ENCODE assay signal across 8 cellular contexts in genomic region chr5:151086905-151087360, GRCh38. TPM values are rescaled to one million over a fixed set of nuclear protein-coding genes. Genes with fewer than 3 reads are reported as not detected.
DNase-seq lines count a peak whose midpoint lies in the region; ATAC-seq, FAIRE-seq and TF ChIP-seq lines count a peak whose summit lies in the region.

No MANE protein-coding gene starts in this region.

- H3K9me3 ChIP-seq in CD8-positive, alpha-beta T cell (ENCODE audit: low read length), result no peaks in the 10 kb centered on the region

- H3K27ac ChIP-seq in CD8-positive, alpha-beta T cell (ENCODE audit: low read depth, low read length), result no peak overlapping the region

- no peaks in the 10 kb centered on the region for H3K36me3 ChIP-seq in CD8-positive, alpha-beta T cell (ENCODE audit: insufficient read depth, low read length)

- peaks cover 50% of the 10 kb centered on the region for H3K4me1 Mint-ChIP-seq in CD8-positive, alpha-beta T cell (ENCODE audit: low read depth)
- peaks cover 74% of the 10 kb centered on the region for H3K4me1 Mint-ChIP-seq in activated T-helper 1 cell treated with anti-CD3 and anti-CD28 coated beads, Interleukin-12 subunit alpha, Interleukin-12 subunit beta, Interleukin-2, Interleukin-4 antibody, amounts not matched to agents 30 ng/mL and 10 ng/mL and 1 ng/mL, durations not matched to agents 14 hours and 24 hours and 36 hours (ENCODE audit: low read depth)
- H3K4me1 Mint-ChIP-seq in naive thymus-derived CD8-positive, alpha-beta T cell, result peaks cover 19 to 60% (median 39%) of the 10 kb centered on the region in 4 donors

- no peaks in the 10 kb centered on the region for H3K27me3 ChIP-seq in CD8-positive, alpha-beta T cell (ENCODE audit: insufficient read depth, low read length)

- peak; percentile 29 to 69 (median 58) for DNase-seq in CD8-positive, alpha-beta T cell
- DNase-seq in LHCN-M2 (ENCODE audit: low read depth) (peak; percentile 62), head of caudate nucleus (no peak), H54 (ENCODE audit: insufficient read length, low spot score) (no peak), DMS79 treated with DMSO at 0.1 percent for 48 hours (lab: John Stamatoyannopoulos, UW) (no peak)
- DNase-seq in activated T-helper 1 cell treated with anti-CD3 and anti-CD28 coated beads, Interleukin-12 subunit alpha, Interleukin-12 subunit beta, Interleukin-2, Interleukin-4 antibody, amounts not matched to agents 30 ng/mL and 10 ng/mL and 1 ng/mL, durations not matched to agents 14 hours and 24 hours and 36 hours (ENCODE audit: low spot score), result peak; percentile 60
- peak in 9 of 10 donors; percentile 19 to 71 (median 33) for DNase-seq in naive thymus-derived CD8-positive, alpha-beta T cell

- H3K4me3 ChIP-seq in CD8-positive, alpha-beta T cell (ENCODE audit: low read depth, low read length), result no peak overlapping the region

- intact Hi-C loops in CD8-positive, alpha-beta T cell (cut with DNase I, micrococcal nuclease), result no loop called here
- intact Hi-C loops in activated T-helper 1 cell treated with anti-CD3 and anti-CD28 coated beads, Interleukin-12 subunit alpha, Interleukin-12 subunit beta, Interleukin-2, Interleukin-4 antibody, amounts not matched to agents 30 ng/mL and 10 ng/mL and 1 ng/mL, durations not matched to agents 14 hours and 24 hours and 36 hours (cut with micrococcal nuclease), result loop anchor here (1.0 kb wide), 2 partner anchors 9 to 11 kb away; no protein-coding TSS in a partner anchor
- intact Hi-C loops in head of caudate nucleus (cut with DNase I), result no loop called here

- no peak for TF ChIP-seq POLR2A in H54 (IDR thresholded peaks at IDR 0.05; ENCODE audit: low read depth, low read length)

- H3K36me3 Mint-ChIP-seq in CD8-positive, alpha-beta T cell, result no peaks in the 10 kb centered on the region
- peaks cover 16% of the 10 kb centered on the region for H3K36me3 Mint-ChIP-seq in activated T-helper 1 cell treated with anti-CD3 and anti-CD28 coated beads, Interleukin-12 subunit alpha, Interleukin-12 subunit beta, Interleukin-2, Interleukin-4 antibody, amounts not matched to agents 30 ng/mL and 10 ng/mL and 1 ng/mL, durations not matched to agents 14 hours and 24 hours and 36 hours (ENCODE audit: low read depth)
- H3K36me3 Mint-ChIP-seq in naive thymus-derived CD8-positive, alpha-beta T cell, result no peaks in the 10 kb centered on the region

- peaks cover 18% of the 10 kb centered on the region for H3K4me1 ChIP-seq in CD8-positive, alpha-beta T cell (ENCODE audit: insufficient read depth, low read length)

- FAIRE-seq in H54 (lab: Jason Lieb, UNC), result no peak

- ATAC-seq in CD8-positive, alpha-beta T cell, result peak; percentile 85
- peak; percentile 61 for ATAC-seq in GM21381 (IDR thresholded peaks at IDR 0.05; ENCODE audit: unreplicated experiment)
- peak; percentile 88 to 91 for ATAC-seq in naive thymus-derived CD8-positive, alpha-beta T cell

- H3K4me3 Mint-ChIP-seq in CD8-positive, alpha-beta T cell, result peak overlapping the region; percentile 72
- H3K4me3 Mint-ChIP-seq in activated T-helper 1 cell treated with anti-CD3 and anti-CD28 coated beads, Interleukin-12 subunit alpha, Interleukin-12 subunit beta, Interleukin-2, Interleukin-4 antibody, amounts not matched to agents 30 ng/mL and 10 ng/mL and 1 ng/mL, durations not matched to agents 14 hours and 24 hours and 36 hours, result peak overlapping the region; percentile 84
- peak overlapping the region in 5 of 10 donors; percentile 9 to 65 (median 14) for H3K4me3 Mint-ChIP-seq in naive thymus-derived CD8-positive, alpha-beta T cell

- H3K27ac Mint-ChIP-seq in CD8-positive, alpha-beta T cell, result peak overlapping the region; percentile 78
- H3K27ac Mint-ChIP-seq in activated T-helper 1 cell treated with anti-CD3 and anti-CD28 coated beads, Interleukin-12 subunit alpha, Interleukin-12 subunit beta, Interleukin-2, Interleukin-4 antibody, amounts not matched to agents 30 ng/mL and 10 ng/mL and 1 ng/mL, durations not matched to agents 14 hours and 24 hours and 36 hours, result peak overlapping the region; percentile 62
- peak overlapping the region in 5 of 10 donors; percentile 0 to 82 (median 69) for H3K27ac Mint-ChIP-seq in naive thymus-derived CD8-positive, alpha-beta T cell

- CTCF ChIA-PET in CD8-positive, alpha-beta T cell (lab: Charles Lee), result interaction anchor here (0.8 to 2.8 kb wide), 5 partner anchors 29 to 78 kb away, joined by 4 to 12 read pairs (median 5); no protein-coding TSS in a partner anchor

- H3K9me3 Mint-ChIP-seq in CD8-positive, alpha-beta T cell, result no peaks in the 10 kb centered on the region
- H3K9me3 Mint-ChIP-seq in activated T-helper 1 cell treated with anti-CD3 and anti-CD28 coated beads, Interleukin-12 subunit alpha, Interleukin-12 subunit beta, Interleukin-2, Interleukin-4 antibody, amounts not matched to agents 30 ng/mL and 10 ng/mL and 1 ng/mL, durations not matched to agents 14 hours and 24 hours and 36 hours, result no peaks in the 10 kb centered on the region
- no peaks in the 10 kb centered on the region for H3K9me3 Mint-ChIP-seq in naive thymus-derived CD8-positive, alpha-beta T cell

- no peak for TF ChIP-seq CTCF in CD8-positive, alpha-beta T cell (IDR thresholded peaks at IDR 0.05)

- H3K27me3 Mint-ChIP-seq in CD8-positive, alpha-beta T cell (ENCODE audit: low read depth), result no peaks in the 10 kb centered on the region
- H3K27me3 Mint-ChIP-seq in activated T-helper 1 cell treated with anti-CD3 and anti-CD28 coated beads, Interleukin-12 subunit alpha, Interleukin-12 subunit beta, Interleukin-2, Interleukin-4 antibody, amounts not matched to agents 30 ng/mL and 10 ng/mL and 1 ng/mL, durations not matched to agents 14 hours and 24 hours and 36 hours (ENCODE audit: insufficient read depth), result no peaks in the 10 kb centered on the region
- H3K27me3 Mint-ChIP-seq in naive thymus-derived CD8-positive, alpha-beta T cell, result no peaks in the 10 kb centered on the region

- POLR2A ChIA-PET in CD8-positive, alpha-beta T cell (lab: Charles Lee), result interaction anchor here (1.1 to 1.5 kb wide), 2 partner anchors 10 to 12 kb away, joined by 5 read pairs; no protein-coding TSS in a partner anchor
- POLR2A ChIA-PET in naive thymus-derived CD8-positive, alpha-beta T cell (lab: Charles Lee), result interaction anchor here (1.0 kb wide), 2 partner anchors 63 to 166 kb away, joined by 3 to 6 read pairs; no protein-coding TSS in a partner anchor

RNA-seq across cellular contexts. Expression of gene TNIP1, which starts 6.1 kb away (rescaled TPM):
- 100 to 1,000 TPM; 133 to 134 TPM for total RNA-seq in CD8-positive, alpha-beta T cell
- total RNA-seq in LHCN-M2 (2014; rRNA removed), result 151 and 186 TPM in 2 replicates
- polyA plus RNA-seq in LHCN-M2 (2012), result 248 TPM
- 287 and 304 TPM in 2 replicates for total RNA-seq in activated T-helper 1 cell treated with anti-CD3 and anti-CD28 coated beads, Interleukin-12 subunit alpha, Interleukin-12 subunit beta, Interleukin-2, Interleukin-4 antibody, amounts not matched to agents 30 ng/mL and 10 ng/mL and 1 ng/mL, durations not matched to agents 14 hours and 24 hours and 36 hours
- 100 to 1,000 TPM; 138 to 140 TPM for total RNA-seq in naive thymus-derived CD8-positive, alpha-beta T cell
- polyA plus RNA-seq in naive thymus-derived CD8-positive, alpha-beta T cell, result 10 to 100 TPM; 25.6 to 37.5 (median 29.8) TPM

Comparison
In these comparisons a context has a peak if more than half of its experiments do, and no peak if none do; other contexts are left out.
1. DNase-seq: peak in CD8-positive, alpha-beta T cell (7 of 7), LHCN-M2 (single experiment), activated T-helper 1 cell treated with anti-CD3 and anti-CD28 coated beads, Interleukin-12 subunit alpha, Interleukin-12 subunit beta, Interleukin-2, Interleukin-4 antibody, amounts not matched to agents 30 ng/mL and 10 ng/mL and 1 ng/mL, durations not matched to agents 14 hours and 24 hours and 36 hours (single experiment) and naive thymus-derived CD8-positive, alpha-beta T cell (9 of 10); none in head of caudate nucleus (0 of 42), H54 (single experiment) and DMS79 treated with DMSO at 0.1 percent for 48 hours (single experiment).
2. Peak in every context shown above with its lines, with median percentiles within 50 percentile points of each other: ATAC-seq.